In the genomic region with DNA sequence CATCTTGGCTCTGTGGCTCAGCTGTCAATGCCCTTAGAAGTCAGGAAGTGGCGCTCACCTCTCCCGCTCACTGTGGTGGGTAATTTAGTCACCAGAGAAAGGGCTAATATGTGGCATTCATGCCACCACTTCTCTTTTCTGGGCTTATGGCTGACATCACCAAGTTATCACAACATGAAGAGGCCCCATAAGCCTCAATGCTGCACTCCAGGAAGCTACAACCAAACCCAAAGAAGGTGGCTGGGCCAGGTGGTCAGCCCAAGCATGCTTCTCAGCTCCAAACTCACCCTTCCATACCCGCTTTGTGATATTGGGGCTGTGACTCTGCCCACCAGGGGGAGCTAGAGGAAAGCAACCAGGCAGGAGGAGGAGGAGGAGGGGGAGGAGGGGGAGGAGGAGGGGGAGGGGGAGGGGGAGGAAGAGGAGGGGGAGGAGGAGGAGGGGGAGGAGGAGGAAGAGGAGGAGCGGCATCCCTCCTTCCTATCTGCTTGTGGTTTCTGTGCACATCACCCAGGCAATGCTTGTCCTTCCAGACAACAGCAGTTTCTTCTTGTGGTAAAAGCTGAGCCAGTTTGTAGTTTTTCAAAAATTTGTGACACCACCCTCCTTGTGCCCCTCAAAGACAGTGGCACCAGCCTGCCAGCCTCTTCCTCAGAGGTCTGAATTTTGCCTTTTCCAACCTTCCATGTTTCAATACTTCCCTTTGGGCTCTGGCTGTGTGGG, we compare ENCODE assay signal across 9 cellular contexts. TPM values are rescaled to one million over a fixed set of nuclear protein-coding genes. Genes with fewer than 3 reads are reported as not detected.
DNase-seq lines count a peak whose midpoint lies in the region; ATAC-seq and TF ChIP-seq lines count a peak whose summit lies in the region.
"Had no signal": no experiment of that assay in that cellular context is flagged by ENCODE, and none has a peak within 500 bp of the region (broad histone marks: within the 10 kb centered on the region; RNA-seq: fewer than 3 reads in every experiment).

No MANE protein-coding gene starts in this region.

- no CpG with 5 or more reads among the region's 4 CpGs for WGBS in H9 (ENCODE audit: extremely low coverage, insufficient read length, low lambda C conversion rate)

- no peaks in the 10 kb centered on the region for H3K79me2 ChIP-seq in H9 (ENCODE audit: insufficient read depth, low read length)

- DNase-seq in DMS53 treated with DMSO at 0.1 percent for 48 hours (lab: John Stamatoyannopoulos, UW; ENCODE audit: unreplicated experiment) (peak; percentile 43), H9 (peak; percentile 83), NCI-H226 (peak; percentile 42), mucosa of descending colon (peak in 2 of 3 donors; percentile 76 to 93), GOT3 (lab: John Stamatoyannopoulos, UW) (no peak)
- peak; percentile 75 to 79 for DNase-seq in activated CD4-positive, alpha-beta T cell treated with anti-CD3 and anti-CD28 coated beads, Interleukin-2, amount 50 U/mL, for 48 hours
- DNase-seq in effector memory CD4-positive, alpha-beta T cell, result peak; percentile 33 to 61 (median 35)
- peak; percentile 42 to 79 for DNase-seq in stimulated activated effector memory CD8-positive, alpha-beta T cell treated with anti-CD3 and anti-CD28 coated beads, Interleukin-12 subunit alpha, Interleukin-12 subunit beta, amount 100 ng/mL, for 72 hours (ENCODE audit: low spot score in 2 of 2)

- H4K8ac ChIP-seq in H9 (replicated peaks; ENCODE audit: insufficient read length, low read depth, low read length), result no peak overlapping the region

- no peak overlapping the region for H2AK5ac ChIP-seq in H9 (ENCODE audit: insufficient read length, low read length)

- peaks cover 3 to 5% of the 10 kb centered on the region in 2 experiments for H3K9me3 Mint-ChIP-seq in H9
- no peaks in the 10 kb centered on the region for H3K9me3 Mint-ChIP-seq in stimulated activated effector memory CD8-positive, alpha-beta T cell treated with anti-CD3 and anti-CD28 coated beads, Interleukin-12 subunit alpha, Interleukin-12 subunit beta, amount 100 ng/mL, for 72 hours
- H3K9me3 Mint-ChIP-seq: dendritic cell treated with granulocyte-macrophage colony-stimulating factor and Interleukin-4, amounts not matched to agents 40 ng/mL and 50 ng/mL, for 4 days had no signal

- no peak overlapping the region for H2BK5ac ChIP-seq in H9 (ENCODE audit: insufficient read length, low read length)

- H3K27me3 Mint-ChIP-seq in H9 (ENCODE audit: low read depth), result peaks cover 8% of the 10 kb centered on the region

- no peak overlapping the region for H3K27ac ChIP-seq in H9 (ENCODE audit: insufficient read length, low read depth, low read length)
- H3K27ac ChIP-seq in effector memory CD4-positive, alpha-beta T cell (ENCODE audit: insufficient read depth, low read length, poor library complexity, severe bottlenecking), result no peak overlapping the region

- H2BK20ac ChIP-seq in H9 (ENCODE audit: low read depth, low read length, poor library complexity, severe bottlenecking), result no peak overlapping the region

- H3K27ac Mint-ChIP-seq in H9, result no peak overlapping the region
- H3K27ac Mint-ChIP-seq in stimulated activated effector memory CD8-positive, alpha-beta T cell treated with anti-CD3 and anti-CD28 coated beads, Interleukin-12 subunit alpha, Interleukin-12 subunit beta, amount 100 ng/mL, for 72 hours, result no peak overlapping the region
- H3K27ac Mint-ChIP-seq: dendritic cell treated with granulocyte-macrophage colony-stimulating factor and Interleukin-4, amounts not matched to agents 40 ng/mL and 50 ng/mL, for 4 days had no signal

- H2BK120ac ChIP-seq in H9 (ENCODE audit: low read depth, low read length, poor library complexity, severe bottlenecking), result no peak overlapping the region

- peak; percentile 60 for TF ChIP-seq CTCF in H9 (conservative IDR thresholded peaks at IDR 0.05)
- peak; percentile 41 for TF ChIP-seq CTCF in mucosa of descending colon (IDR thresholded peaks at IDR 0.05)

- no peak overlapping the region for H4K91ac ChIP-seq in H9 (ENCODE audit: insufficient read length, low read depth, low read length)

- H3T11ph ChIP-seq in H9 (ENCODE audit: low read length), result no peak overlapping the region

- no peak overlapping the region for H3K4me3 ChIP-seq in effector memory CD4-positive, alpha-beta T cell (ENCODE audit: insufficient read depth, low read depth, low read length, poor library complexity, severe bottlenecking)
- no peak overlapping the region for H3K4me3 ChIP-seq in mucosa of descending colon

- H3K14ac ChIP-seq in H9 (ENCODE audit: insufficient read depth, low read length), result no peak overlapping the region

- H3K18ac ChIP-seq in H9 (ENCODE audit: insufficient read length, low read depth, low read length), result no peak overlapping the region

- no peaks in the 10 kb centered on the region for H3K36me3 ChIP-seq in effector memory CD4-positive, alpha-beta T cell (ENCODE audit: control insufficient read depth, insufficient read depth, low read length)
- H3K36me3 ChIP-seq in mucosa of descending colon (ENCODE audit: low read depth), result no peaks in the 10 kb centered on the region

- H3K4ac ChIP-seq in H9 (ENCODE audit: low read depth, low read length), result no peak overlapping the region

- H3K4me1 Mint-ChIP-seq in H9, result peaks cover 3 to 7% of the 10 kb centered on the region in 2 experiments; a peak in 3 of 4 replicates
- H3K4me1 Mint-ChIP-seq in stimulated activated effector memory CD8-positive, alpha-beta T cell treated with anti-CD3 and anti-CD28 coated beads, Interleukin-12 subunit alpha, Interleukin-12 subunit beta, amount 100 ng/mL, for 72 hours, result no peaks in the 10 kb centered on the region

- H3K9ac ChIP-seq in H9 (ENCODE audit: extremely low read depth, insufficient read length, low read length), result no peak overlapping the region

- intact Hi-C loops in mucosa of descending colon (cut with DNase I, micrococcal nuclease), result no loop called here

- no peaks in the 10 kb centered on the region for H3K27me3 ChIP-seq in H9 (ENCODE audit: insufficient read depth, low read length)
- no peaks in the 10 kb centered on the region for H3K27me3 ChIP-seq in effector memory CD4-positive, alpha-beta T cell (replicated peaks; ENCODE audit: control insufficient read depth, insufficient read depth, low read length, poor library complexity, severe bottlenecking)

- no peak overlapping the region for H3K4me2 ChIP-seq in H9 (ENCODE audit: insufficient read depth, insufficient read length, low read length)

- H2AFZ ChIP-seq in H9 (ENCODE audit: low read length), result no peak overlapping the region

- H4K5ac ChIP-seq in H9 (ENCODE audit: insufficient read length, low read depth, low read length), result peak overlapping the region; percentile 70

- no peak overlapping the region for H3K56ac ChIP-seq in H9 (ENCODE audit: insufficient read length, low read depth, low read length)

- H2BK12ac ChIP-seq in H9 (ENCODE audit: insufficient read length, low read depth, low read length), result peak overlapping the region; percentile 15

- H3K4me1 ChIP-seq in H9 (ENCODE audit: insufficient read depth, low read length) (no peaks in the 10 kb centered on the region), mucosa of descending colon (ENCODE audit: low read depth) (no peaks in the 10 kb centered on the region)
- peaks cover 6% of the 10 kb centered on the region for H3K4me1 ChIP-seq in effector memory CD4-positive, alpha-beta T cell (ENCODE audit: control insufficient read depth, insufficient read depth, low read length, poor library complexity, severe bottlenecking)

- peak; percentile 91 for ATAC-seq in mucosa of descending colon
- ATAC-seq in stimulated activated effector memory CD8-positive, alpha-beta T cell treated with anti-CD3 and anti-CD28 coated beads, Interleukin-12 subunit alpha, Interleukin-12 subunit beta, amount 100 ng/mL, for 72 hours, result peak; percentile 70

- H3K23me2 ChIP-seq in H9 (ENCODE audit: insufficient read length, low read depth, low read length, poor library complexity, severe bottlenecking), result no peaks in the 10 kb centered on the region

- H4K20me1 ChIP-seq in H9 (ENCODE audit: control insufficient read depth, insufficient read depth, insufficient read length), result no peaks in the 10 kb centered on the region

- no peak overlapping the region for H3K23ac ChIP-seq in H9 (ENCODE audit: insufficient read length, low read depth, low read length)

- H2BK15ac ChIP-seq in H9 (ENCODE audit: low read depth, low read length), result peak overlapping the region; percentile 9; the same call in 1 of the 2 replicates

- no peaks in the 10 kb centered on the region for H3K9me3 ChIP-seq in H9 (ENCODE audit: control insufficient read depth, low read depth, low read length)
- no peaks in the 10 kb centered on the region for H3K9me3 ChIP-seq in effector memory CD4-positive, alpha-beta T cell (ENCODE audit: control insufficient read depth, low read length)
- no peaks in the 10 kb centered on the region for H3K9me3 ChIP-seq in mucosa of descending colon

- peaks cover 0 to 5% (median 2%) of the 10 kb centered on the region in 3 experiments; a peak in 4 of 7 replicates for H3K36me3 Mint-ChIP-seq in H9 (ENCODE audit: insufficient read depth in 1 of 3, low read depth in 3 of 3)
- peaks cover 4% of the 10 kb centered on the region for H3K36me3 Mint-ChIP-seq in stimulated activated effector memory CD8-positive, alpha-beta T cell treated with anti-CD3 and anti-CD28 coated beads, Interleukin-12 subunit alpha, Interleukin-12 subunit beta, amount 100 ng/mL, for 72 hours

- H3K79me1 ChIP-seq in H9 (ENCODE audit: insufficient read depth, low read depth, low read length, poor library complexity, severe bottlenecking), result no peaks in the 10 kb centered on the region

- H3K4me3 Mint-ChIP-seq in H9, result no peak overlapping the region
- H3K4me3 Mint-ChIP-seq in stimulated activated effector memory CD8-positive, alpha-beta T cell treated with anti-CD3 and anti-CD28 coated beads, Interleukin-12 subunit alpha, Interleukin-12 subunit beta, amount 100 ng/mL, for 72 hours, result no peak overlapping the region
- H3K4me3 Mint-ChIP-seq: dendritic cell treated with granulocyte-macrophage colony-stimulating factor and Interleukin-4, amounts not matched to agents 40 ng/mL and 50 ng/mL, for 4 days had no signal

RNA-seq across cellular contexts. Expression of gene CYP26A1, which starts 42.1 kb away (rescaled TPM):
- total RNA-seq in H9 (2021) (70.4 and 72.1 TPM in 2 replicates), mucosa of descending colon (not detected)

RNA-seq across cellular contexts. Expression of gene CYP26C1, which starts 55.2 kb away (rescaled TPM):
- total RNA-seq in H9 (2021) (0.42 and 0.79 TPM in 2 replicates), mucosa of descending colon (under 1 TPM in 2 of 3 donors, not detected in 1; 0.09 to 0.14 TPM)

Comparison
In these comparisons a context has a peak if more than half of its experiments do, and no peak if none do; other contexts are left out.
1. RNA of gene CYP26A1, which starts 42.1 kb away (total RNA-seq): 70.4 to 72.1 TPM in H9; not detected in mucosa of descending colon; every median in the first group is over 10 times any median in the second.